Comparison of ENCODE assay signal across 10 cellular contexts in the genomic region with DNA sequence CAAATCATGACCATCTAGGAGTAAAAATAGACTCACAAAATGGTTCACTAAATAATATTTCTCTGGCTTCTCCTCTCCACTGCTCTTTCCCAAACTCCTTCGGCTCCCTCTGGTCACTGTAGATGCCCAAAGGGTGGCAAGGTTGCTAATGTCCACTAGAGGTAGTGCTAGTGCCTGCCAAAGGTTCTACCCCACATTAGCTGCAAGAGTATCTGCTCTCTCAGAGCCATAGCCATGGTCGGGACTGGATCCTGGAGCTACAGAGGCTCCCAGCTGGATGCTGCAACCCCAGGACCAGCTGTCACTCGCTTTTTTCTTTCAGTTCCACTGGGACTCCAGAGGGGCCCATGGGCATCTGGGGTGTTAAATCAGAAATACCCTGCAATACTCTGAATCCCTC. TPM values are rescaled to one million over a fixed set of nuclear protein-coding genes. Genes with fewer than 3 reads are reported as not detected.
DNase-seq lines count a peak whose midpoint lies in the region; ATAC-seq, FAIRE-seq and TF ChIP-seq lines count a peak whose summit lies in the region.
"Had no signal": no experiment of that assay in that cellular context is flagged by ENCODE, and none has a peak within 500 bp of the region (broad histone marks: within the 10 kb centered on the region; RNA-seq: fewer than 3 reads in every experiment).

No MANE protein-coding gene starts in this region.

- H3K27ac ChIP-seq in SJCRH30, result no peak overlapping the region
- H3K27ac ChIP-seq in hepatocyte, result no peak overlapping the region
- H3K27ac ChIP-seq: SK-N-MC had no signal

- no peaks in the 10 kb centered on the region for H4K20me1 ChIP-seq in hepatocyte (ENCODE audit: insufficient read depth, poor library complexity, severe bottlenecking)

- H3K4me3 ChIP-seq in SJCRH30 (no peak overlapping the region), hepatocyte (no peak overlapping the region)
- H3K4me3 ChIP-seq: SK-N-MC had no signal

- no peaks in the 10 kb centered on the region for H3K9me2 ChIP-seq in hepatocyte (replicated peaks; ENCODE audit: insufficient read depth)

- H2AFZ ChIP-seq in hepatocyte, result no peak overlapping the region

- TF ChIP-seq CTCF in hepatocyte (IDR thresholded peaks at IDR 0.05; ENCODE audit: poor library complexity) (no peak), D721Med (IDR thresholded peaks at IDR 0.05; ENCODE audit: insufficient read depth, missing control alignments) (no peak)

- no peaks in the 10 kb centered on the region for H3K79me2 ChIP-seq in hepatocyte

- no peaks in the 10 kb centered on the region for H3K36me3 ChIP-seq in SJCRH30
- no peaks in the 10 kb centered on the region for H3K36me3 ChIP-seq in hepatocyte (replicated peaks; ENCODE audit: insufficient read depth, low read depth)

- no peak for FAIRE-seq in D721Med (lab: Jason Lieb, UNC)

- ATAC-seq in HG02763 (IDR thresholded peaks at IDR 0.05; ENCODE audit: unreplicated experiment), result no peak
- ATAC-seq in GM21723 (IDR thresholded peaks at IDR 0.05; ENCODE audit: unreplicated experiment), result no peak

- no peaks in the 10 kb centered on the region for H3K4me1 ChIP-seq in SJCRH30
- no peaks in the 10 kb centered on the region for H3K4me1 ChIP-seq in hepatocyte (ENCODE audit: insufficient read depth)

- DNase-seq in AG20443 (ENCODE audit: low spot score) (peak; percentile 60), HCEC 1CT (peak; percentile 54), SJCRH30 (peak; percentile 63 to 72), hepatocyte (ENCODE audit: low spot score) (peak; percentile 25), D721Med (ENCODE audit: insufficient read length, low spot score) (no peak)
- no peak for DNase-seq in activated naive CD4-positive, alpha-beta T cell treated with Interleukin-2 at 50 U/mL for 16 hours

- WGBS in hepatocyte (ENCODE audit: low lambda C conversion rate, missing lambda C conversion rate), result 64% methylated on average over 3 of the region's 3 CpGs

- H3K4me2 ChIP-seq in hepatocyte, result no peak overlapping the region

- no peaks in the 10 kb centered on the region for H3K27me3 ChIP-seq in SJCRH30
- H3K27me3 ChIP-seq in hepatocyte, result no peaks in the 10 kb centered on the region

- no peaks in the 10 kb centered on the region for H3K9me3 ChIP-seq in SJCRH30 (replicated peaks)
- no peaks in the 10 kb centered on the region for H3K9me3 ChIP-seq in hepatocyte (ENCODE audit: low read depth)

RNA-seq across cellular contexts. Expression of a gene that starts 8.5 kb away (rescaled TPM):
- not detected in 2 replicates for total RNA-seq in SJCRH30 (2014; rRNA removed; shearing (Covaris generic))
- total RNA-seq in hepatocyte, result not detected in 2 replicates
- polyA plus RNA-seq in hepatocyte, result not detected in 2 replicates
- polyA plus RNA-seq: esophagus had no signal

RNA-seq across cellular contexts. Expression of a gene that starts 12.8 kb away (rescaled TPM):
- not detected in 2 replicates for total RNA-seq in SJCRH30 (2014; rRNA removed; shearing (Covaris generic))
- total RNA-seq in hepatocyte, result not detected in 2 replicates
- polyA plus RNA-seq in hepatocyte, result not detected in 2 replicates
- polyA plus RNA-seq: esophagus had no signal

RNA-seq across cellular contexts. Expression of a gene that starts 22.3 kb away (rescaled TPM):
- total RNA-seq in SJCRH30 (2014; rRNA removed; shearing (Covaris generic)), result 11.2 and 15.0 TPM in 2 replicates
- total RNA-seq in hepatocyte, result 27.1 and 27.8 TPM in 2 replicates
- polyA plus RNA-seq in hepatocyte, result 36.5 and 41.4 TPM in 2 replicates

RNA-seq across cellular contexts. Expression of a gene that starts 56.9 kb away (rescaled TPM):
- 6.5 and 8.0 TPM in 2 replicates for total RNA-seq in SJCRH30 (2014; rRNA removed; shearing (Covaris generic))
- total RNA-seq in hepatocyte, result not detected in 2 replicates
- polyA plus RNA-seq in hepatocyte, result not detected in 2 replicates
- polyA plus RNA-seq: esophagus had no signal

Comparison
In these comparisons a context has a peak if more than half of its experiments do, and no peak if none do; other contexts are left out.
1. DNase-seq: peak in AG20443 (single experiment), HCEC 1CT (single experiment), SJCRH30 (2 of 2) and hepatocyte (single experiment); none in D721Med (single experiment) and activated naive CD4-positive, alpha-beta T cell treated with Interleukin-2 at 50 U/mL for 16 hours (single experiment).